In genomic region chr1:226656201-226656600, GRCh38 we compare ENCODE assay signal across 1 cellular context.
TF ChIP-seq lines count a peak whose summit lies in the region.

No MANE protein-coding gene starts in this region.

TF ChIP-seq in H1, 55 proteins besides CTCF, POLR2A, EP300 and RAD21 (continued from another document):
- TF ChIP-seq SRF (IDR thresholded peaks at IDR 0.05; ENCODE audit: low read depth, low read length) (no peak), POLR2AphosphoS5 (IDR thresholded peaks at IDR 0.05; ENCODE audit: low read depth, low read length) (no peak), ZNF274 (IDR thresholded peaks at IDR 0.05; ENCODE audit: borderline replicate concordance, extremely low read depth, low read length) (no peak)
